In genomic region chr15:87756072-87756471, GRCh38 we compare ENCODE assay signal across 6 cellular contexts.
"Had no signal": no experiment of that assay in that cellular context is flagged by ENCODE, and none has a peak within 500 bp of the region (broad histone marks: within the 10 kb centered on the region; RNA-seq: fewer than 3 reads in every experiment).

No MANE protein-coding gene starts in this region.

- ATAC-seq: HepG2 had no signal

- FAIRE-seq: HepG2, HTR-8/SVneo had no signal

- H3K27ac ChIP-seq: HL-60 had no signal

- DNase-seq: IMR-90, KBM-7, KG1 had no signal
